In the genomic region with DNA sequence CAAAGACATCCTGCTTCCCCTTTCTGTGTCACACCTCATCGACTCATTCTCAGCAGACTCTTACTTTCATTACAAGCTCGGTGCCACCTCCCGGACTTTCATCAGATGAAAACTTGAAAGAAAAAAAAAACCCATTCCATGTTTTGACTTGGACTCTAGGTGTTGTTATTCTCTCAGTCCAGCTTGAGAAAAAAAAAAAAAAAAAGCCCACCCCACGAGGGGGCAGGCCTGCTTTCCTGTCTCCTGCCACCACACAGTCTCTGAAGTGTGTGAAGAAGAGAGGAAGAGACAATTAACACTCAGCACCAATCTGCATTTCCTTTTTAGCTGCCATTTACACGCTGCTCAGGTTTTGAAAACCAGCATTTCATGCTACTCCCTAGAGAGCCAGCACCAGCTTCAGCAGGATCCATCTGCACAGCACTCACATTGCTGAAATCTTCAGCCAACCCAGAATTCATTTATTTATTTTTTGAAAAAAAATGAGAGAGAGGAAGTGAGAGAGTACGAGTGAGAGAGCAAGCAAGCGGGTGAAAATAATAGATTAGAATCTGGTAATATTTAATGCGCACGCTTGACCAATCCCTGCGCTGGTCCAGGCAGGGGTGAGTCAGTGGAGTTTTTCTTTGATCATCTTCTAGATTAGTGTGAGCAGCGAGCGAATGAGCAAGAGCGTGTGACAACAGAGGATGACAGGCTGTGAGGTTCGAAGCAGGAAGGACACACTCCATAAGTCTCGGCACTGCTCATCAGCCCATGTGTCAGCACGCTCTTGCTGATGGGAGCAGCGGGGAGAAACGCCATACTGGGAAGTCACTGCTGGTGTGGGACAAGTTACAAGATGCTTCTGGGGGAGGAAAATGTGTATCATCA, we compare ENCODE assay signal across 8 cellular contexts. TPM values are rescaled to one million over a fixed set of nuclear protein-coding genes. Genes with fewer than 3 reads are reported as not detected.
DNase-seq lines count a peak whose midpoint lies in the region; ATAC-seq and TF ChIP-seq lines count a peak whose summit lies in the region.

No MANE protein-coding gene starts in this region.

- H3K4me3 ChIP-seq in fibroblast of villous mesenchyme (ENCODE audit: low read depth, low read length) (no peak overlapping the region), skeletal muscle cell (ENCODE audit: low read depth, low read length) (peak overlapping the region; percentile 28)

- DNase-seq in DMS153 (lab: John Stamatoyannopoulos, UW), result peak; percentile 3
- no peak for DNase-seq in DMS153 treated with DMSO at 0.1 percent for 48 hours (lab: John Stamatoyannopoulos, UW; ENCODE audit: unreplicated experiment)
- peak; percentile 84 for DNase-seq in NCI-H2171 treated with DMSO at 0.1 percent for 48 hours (lab: John Stamatoyannopoulos, UW)
- peak; percentile 69 for DNase-seq in activated CD8-positive, alpha-beta memory T cell treated with anti-CD3 and anti-CD28 coated beads, Interleukin-2, amount 50 U/mL, for 1 hour (ENCODE audit: extremely low read depth)
- DNase-seq in fibroblast of villous mesenchyme (ENCODE audit: low read depth), result peak; percentile 12
- DNase-seq in skeletal muscle cell (ENCODE audit: low read depth), result peak; percentile 54
- no peak for DNase-seq in NCI-H187 (lab: John Stamatoyannopoulos, UW)

- ATAC-seq in HG02759 (IDR thresholded peaks at IDR 0.05; ENCODE audit: unreplicated experiment), result peak; percentile 82

- TF ChIP-seq CTCF in fibroblast of villous mesenchyme (IDR thresholded peaks at IDR 0.05; ENCODE audit: insufficient read depth, low read depth, low read length), result no peak

RNA-seq across cellular contexts. Expression of gene ZNF80, which starts 23.5 kb away (rescaled TPM):
- total RNA-seq in fibroblast of villous mesenchyme, result under 0.01 TPM in 1 of 2 replicates, not detected in the other

RNA-seq across cellular contexts. Expression of gene DRD3, which starts 35.1 kb away (rescaled TPM):
- not detected in 2 replicates for total RNA-seq in fibroblast of villous mesenchyme

Comparison
In these comparisons a context has a peak if more than half of its experiments do, and no peak if none do; other contexts are left out.
1. DNase-seq: peak in DMS153 (single experiment), NCI-H2171 treated with DMSO at 0.1 percent for 48 hours (single experiment), activated CD8-positive, alpha-beta memory T cell treated with anti-CD3 and anti-CD28 coated beads, Interleukin-2, amount 50 U/mL, for 1 hour (single experiment), fibroblast of villous mesenchyme (single experiment) and skeletal muscle cell (single experiment); none in DMS153 treated with DMSO at 0.1 percent for 48 hours (single experiment) and NCI-H187 (0 of 2).